ENCODE assay signal across 22 cellular contexts in the genomic region with DNA sequence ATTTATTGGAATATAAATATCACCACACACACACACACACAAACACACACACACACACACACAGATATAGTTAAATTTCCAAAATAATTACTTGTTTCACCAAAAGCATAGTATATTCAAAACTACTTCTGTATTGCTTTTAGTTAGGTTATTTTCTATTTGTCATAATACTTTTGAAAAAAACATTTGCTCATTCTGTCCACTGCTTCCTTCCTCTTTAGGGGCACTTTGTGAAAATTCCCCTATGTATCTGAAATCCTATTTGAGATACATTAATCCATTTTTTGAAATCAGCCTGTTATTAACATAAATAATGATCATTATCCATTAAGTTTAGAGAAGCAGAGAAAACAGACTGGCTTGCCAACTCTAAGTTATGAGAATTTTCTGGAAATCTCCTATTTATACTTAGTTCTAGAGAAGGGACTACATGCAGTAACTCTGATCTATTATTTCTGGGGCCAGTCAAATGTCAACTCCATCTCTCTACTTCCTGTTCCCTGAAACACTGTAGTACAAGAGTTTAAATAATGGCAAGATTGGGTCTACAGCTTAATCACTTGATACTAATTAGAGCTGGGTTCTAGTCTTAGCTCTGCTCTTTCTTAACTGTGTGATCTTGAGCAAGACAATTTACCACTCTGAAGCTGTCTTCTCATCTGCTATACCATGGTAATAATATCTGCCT. TPM values are rescaled to one million over a fixed set of nuclear protein-coding genes. Genes with fewer than 3 reads are reported as not detected.
DNase-seq lines count a peak whose midpoint lies in the region; ATAC-seq and TF ChIP-seq lines count a peak whose summit lies in the region.
"Had no signal": no experiment of that assay in that cellular context is flagged by ENCODE, and none has a peak within 500 bp of the region (broad histone marks: within the 10 kb centered on the region; RNA-seq: fewer than 3 reads in every experiment).

No MANE protein-coding gene starts in this region.

- POLR2A ChIA-PET in CD8-positive, alpha-beta T cell (lab: Charles Lee) = interaction anchor here (1.3 kb wide), 1 partner anchor 18 kb away, joined by 3 read pairs; no protein-coding TSS in a partner anchor
- POLR2A ChIA-PET in activated CD8-positive, alpha-beta T cell treated with anti-CD3 and anti-CD28 coated beads for 36 hours (lab: Charles Lee) = no interaction called here

- H3K27ac Mint-ChIP-seq in CD14-positive monocyte (peak overlapping the region; percentile 16 to 75 (median 40)), memory B cell (peak overlapping the region; percentile 90)
- peak overlapping the region; percentile 71 for H3K27ac Mint-ChIP-seq in CD8-positive, alpha-beta T cell
- peak overlapping the region; percentile 84 for H3K27ac Mint-ChIP-seq in activated CD8-positive, alpha-beta T cell treated with anti-CD3 and anti-CD28 coated beads for 36 hours
- H3K27ac Mint-ChIP-seq: activated CD4-positive, alpha-beta T cell treated with anti-CD3 and anti-CD28 coated beads, Interleukin-2, amount 10 ng/mL, durations not matched to agents 24 days and 14 days had no signal

- ATAC-seq in CD8-positive, alpha-beta T cell = no peak
- ATAC-seq in activated CD8-positive, alpha-beta T cell treated with anti-CD3 and anti-CD28 coated beads for 36 hours = peak; percentile 37
- peak; percentile 72 for ATAC-seq in memory B cell (ENCODE audit: low read depth)
- ATAC-seq: activated T-cell treated with anti-CD3 and anti-CD28 coated beads, Interleukin-2, amount 50 U/mL, for 4 hours; left lung had no signal

- no peak overlapping the region for H3K4me3 ChIP-seq in CD8-positive, alpha-beta T cell (ENCODE audit: low read depth, low read length)
- H3K4me3 ChIP-seq in prostate gland (no peak overlapping the region), testis (no peak overlapping the region)
- H3K4me3 ChIP-seq: left lung, smooth muscle cell had no signal

- no peaks in the 10 kb centered on the region for H3K27me3 ChIP-seq in CD8-positive, alpha-beta T cell (ENCODE audit: insufficient read depth, low read length)
- H3K27me3 ChIP-seq in prostate gland (replicated peaks; ENCODE audit: insufficient read depth) = no peaks in the 10 kb centered on the region
- no peaks in the 10 kb centered on the region for H3K27me3 ChIP-seq in testis
- H3K27me3 ChIP-seq: left lung had no signal

- H3K4me3 Mint-ChIP-seq in CD14-positive monocyte (no peak overlapping the region), memory B cell (no peak overlapping the region)
- no peak overlapping the region for H3K4me3 Mint-ChIP-seq in CD8-positive, alpha-beta T cell
- H3K4me3 Mint-ChIP-seq in activated CD8-positive, alpha-beta T cell treated with anti-CD3 and anti-CD28 coated beads for 36 hours = no peak overlapping the region
- H3K4me3 Mint-ChIP-seq: activated CD4-positive, alpha-beta T cell treated with anti-CD3 and anti-CD28 coated beads, Interleukin-2, amount 10 ng/mL, durations not matched to agents 24 days and 14 days; activated T-cell treated with anti-CD3 and anti-CD28 coated beads, Interleukin-2, amount 50 U/mL, for 4 hours had no signal

- no peaks in the 10 kb centered on the region for H3K36me3 ChIP-seq in CD8-positive, alpha-beta T cell (ENCODE audit: insufficient read depth, low read length)
- no peaks in the 10 kb centered on the region for H3K36me3 ChIP-seq in prostate gland
- no peaks in the 10 kb centered on the region for H3K36me3 ChIP-seq in testis (ENCODE audit: low read depth, missing control alignments)
- H3K36me3 ChIP-seq: left lung had no signal

- TF ChIP-seq POLR2A in prostate gland (IDR thresholded peaks at IDR 0.05) = no peak
- TF ChIP-seq POLR2A in testis (IDR thresholded peaks at IDR 0.05) = no peak

- CTCF ChIA-PET in CD8-positive, alpha-beta T cell (lab: Charles Lee) = interaction anchor here (1.2 to 2.2 kb wide), 2 partner anchors 9 to 534 kb away, joined by 4 to 6 read pairs; no protein-coding TSS in a partner anchor
- CTCF ChIA-PET in activated CD8-positive, alpha-beta T cell treated with anti-CD3 and anti-CD28 coated beads for 36 hours (lab: Charles Lee) = no interaction called here

- H3K4me1 Mint-ChIP-seq in CD14-positive monocyte (peaks cover 11% of the 10 kb centered on the region), memory B cell (peaks cover 13% of the 10 kb centered on the region)
- H3K4me1 Mint-ChIP-seq in CD8-positive, alpha-beta T cell (ENCODE audit: low read depth) = peaks cover 52% of the 10 kb centered on the region
- peaks cover 52% of the 10 kb centered on the region for H3K4me1 Mint-ChIP-seq in activated CD8-positive, alpha-beta T cell treated with anti-CD3 and anti-CD28 coated beads for 36 hours (ENCODE audit: low read depth)

- H3K36me3 Mint-ChIP-seq in CD14-positive monocyte = no peaks in the 10 kb centered on the region
- no peaks in the 10 kb centered on the region for H3K36me3 Mint-ChIP-seq in CD8-positive, alpha-beta T cell
- peaks cover 11% of the 10 kb centered on the region for H3K36me3 Mint-ChIP-seq in activated CD8-positive, alpha-beta T cell treated with anti-CD3 and anti-CD28 coated beads for 36 hours (ENCODE audit: low read depth)
- H3K36me3 Mint-ChIP-seq in memory B cell = no peaks in the 10 kb centered on the region

- H3K9me3 ChIP-seq in CD8-positive, alpha-beta T cell (ENCODE audit: low read length) = no peaks in the 10 kb centered on the region
- H3K9me3 ChIP-seq in prostate gland = no peaks in the 10 kb centered on the region
- H3K9me3 ChIP-seq in testis = no peaks in the 10 kb centered on the region
- H3K9me3 ChIP-seq: left lung had no signal

- TF ChIP-seq CTCF in CD14-positive monocyte (IDR thresholded peaks at IDR 0.05) = no peak
- no peak for TF ChIP-seq CTCF in CD8-positive, alpha-beta T cell (IDR thresholded peaks at IDR 0.05)
- no peak for TF ChIP-seq CTCF in activated CD8-positive, alpha-beta T cell treated with anti-CD3 and anti-CD28 coated beads for 36 hours (IDR thresholded peaks at IDR 0.05)
- TF ChIP-seq CTCF in prostate gland (IDR thresholded peaks at IDR 0.05) = no peak
- TF ChIP-seq CTCF in testis (IDR thresholded peaks at IDR 0.05) = no peak

- intact Hi-C loops in CD14-positive monocyte (cut with micrococcal nuclease) (no loop called here), prostate gland (cut with DNase I) (no loop called here), testis (cut with DNase I; ENCODE audit: low total_unique reads) (no loop called here)
- intact Hi-C loops in CD8-positive, alpha-beta T cell (cut with DNase I, micrococcal nuclease) = loop anchor here in 1 of 2 experiments (2.0 kb wide), 1 partner anchor 17 kb away; no protein-coding TSS in a partner anchor
- intact Hi-C loops in activated CD8-positive, alpha-beta T cell treated with anti-CD3 and anti-CD28 coated beads for 36 hours (cut with micrococcal nuclease) = no loop called here

- H3K9me3 Mint-ChIP-seq in CD14-positive monocyte (peaks cover 0 to 2% (median 0%) of the 10 kb centered on the region in 7 donors), memory B cell (peaks cover 5% of the 10 kb centered on the region)
- peaks cover 3% of the 10 kb centered on the region for H3K9me3 Mint-ChIP-seq in CD8-positive, alpha-beta T cell
- H3K9me3 Mint-ChIP-seq in activated CD8-positive, alpha-beta T cell treated with anti-CD3 and anti-CD28 coated beads for 36 hours = peaks cover 3% of the 10 kb centered on the region

- H3K27ac ChIP-seq in CD8-positive, alpha-beta T cell (ENCODE audit: low read depth, low read length) = no peak overlapping the region
- no peak overlapping the region for H3K27ac ChIP-seq in prostate gland
- H3K27ac ChIP-seq in testis = no peak overlapping the region
- H3K27ac ChIP-seq: HL-60, left lung had no signal

- peaks cover 28% of the 10 kb centered on the region for H3K4me1 ChIP-seq in CD8-positive, alpha-beta T cell (ENCODE audit: insufficient read depth, low read length)
- no peaks in the 10 kb centered on the region for H3K4me1 ChIP-seq in prostate gland (replicated peaks)
- no peaks in the 10 kb centered on the region for H3K4me1 ChIP-seq in testis
- H3K4me1 ChIP-seq: left lung had no signal

- DNase-seq in CD14-positive monocyte (ENCODE audit: low spot score) (no peak), memory B cell (ENCODE audit: low spot score in 2 of 2) (no peak), prostate gland (ENCODE audit: low spot score) (no peak), NCI-H2107 treated with DMSO at 0.1 percent for 48 hours (lab: John Stamatoyannopoulos, UW; ENCODE audit: unreplicated experiment) (no peak), GM19240 (ENCODE audit: insufficient read length, low spot score) (no peak), testis (no peak)
- no peak for DNase-seq in CD8-positive, alpha-beta T cell
- DNase-seq in activated CD8-positive, alpha-beta T cell treated with anti-CD3 and anti-CD28 coated beads for 36 hours = no peak
- DNase-seq: activated CD4-positive, alpha-beta T cell treated with anti-CD3 and anti-CD28 coated beads, Interleukin-2, amount 10 ng/mL, durations not matched to agents 24 days and 14 days; activated T-cell treated with anti-CD3 and anti-CD28 coated beads, Interleukin-2, amount 50 U/mL, for 4 hours; AML-193; Calu3; cortex of kidney; glutamatergic neuron; left lung; MM.1S; NCI-H1436; NCI-H524 treated with DMSO at 0.1 percent for 48 hours; stimulated activated CD4-positive, alpha-beta T cell treated with anti-CD3 and anti-CD28 coated beads, Interleukin-4, amount 100 ng/mL, for 1 hour had no signal

- H3K27me3 Mint-ChIP-seq in CD14-positive monocyte (ENCODE audit: low read depth in 3 of 3) = peaks cover 0 to 2% (median 0%) of the 10 kb centered on the region in 3 donors
- no peaks in the 10 kb centered on the region for H3K27me3 Mint-ChIP-seq in CD8-positive, alpha-beta T cell (ENCODE audit: low read depth)
- no peaks in the 10 kb centered on the region for H3K27me3 Mint-ChIP-seq in activated CD8-positive, alpha-beta T cell treated with anti-CD3 and anti-CD28 coated beads for 36 hours
- no peaks in the 10 kb centered on the region for H3K27me3 Mint-ChIP-seq in memory B cell
- H3K27me3 Mint-ChIP-seq: activated CD4-positive, alpha-beta T cell treated with anti-CD3 and anti-CD28 coated beads, Interleukin-2, amount 10 ng/mL, durations not matched to agents 24 days and 14 days had no signal

RNA-seq across cellular contexts. Expression of a gene that starts 54.4 kb away (rescaled TPM):
- under 1 TPM; 0.08 to 0.30 TPM for polyA plus RNA-seq in CD14-positive monocyte
- total RNA-seq in CD8-positive, alpha-beta T cell = 10 to 100 TPM; 34.9 to 36.5 TPM
- total RNA-seq in activated CD8-positive, alpha-beta T cell treated with anti-CD3 and anti-CD28 coated beads for 36 hours = 10 to 100 TPM; 23.4 to 23.9 TPM
- under 1 TPM; 0.28 to 0.59 TPM for total RNA-seq in prostate gland
- total RNA-seq in testis = 1 to 10 TPM in 1 of 2 donors, under 1 TPM in 1; 0.08 to 1.1 TPM
- 0.33 TPM for polyA plus RNA-seq in testis (ENCODE audit: insufficient read depth, low read depth, low replicate concordance)
- total RNA-seq: Calu3, renal cortical epithelial cell, smooth muscle cell had no signal
- polyA plus RNA-seq: smooth muscle cell had no signal

Comparison
In these comparisons a context has a peak if more than half of its experiments do, and no peak if none do; other contexts are left out.
1. H3K27ac Mint-ChIP-seq: peak in every context shown above with its lines; median percentile 90 in memory B cell; 84 in activated CD8-positive, alpha-beta T cell treated with anti-CD3 and anti-CD28 coated beads for 36 hours; 71 in CD8-positive, alpha-beta T cell; 40 in CD14-positive monocyte.
2. RNA of a gene that starts 54.4 kb away (total RNA-seq): 34.9 to 36.5 TPM in CD8-positive, alpha-beta T cell and 23.4 to 23.9 TPM in activated CD8-positive, alpha-beta T cell treated with anti-CD3 and anti-CD28 coated beads for 36 hours; 0.08 to 1.1 TPM in testis and 0.28 to 0.59 TPM in prostate gland; every median in the first group is over 10 times any median in the second.